Comparison of ENCODE assay signal across 16 cellular contexts in genomic region chr18:24985616-24986015, GRCh38.
"Had no signal": no experiment of that assay in that cellular context is flagged by ENCODE, and none has a peak within 500 bp of the region (broad histone marks: within the 10 kb centered on the region; RNA-seq: fewer than 3 reads in every experiment).

No MANE protein-coding gene starts in this region.

- H3K4me1 Mint-ChIP-seq: activated CD4-positive, alpha-beta memory T cell treated with anti-CD3 and anti-CD28 coated beads, Interleukin-2, amount 10 ng/mL, durations not matched to agents 7 days and 5 days had no signal

- H3K27me3 Mint-ChIP-seq: activated CD4-positive, alpha-beta memory T cell treated with anti-CD3 and anti-CD28 coated beads, Interleukin-2, amount 10 ng/mL, durations not matched to agents 7 days and 5 days had no signal

- H3K27ac Mint-ChIP-seq: activated CD4-positive, alpha-beta memory T cell treated with anti-CD3 and anti-CD28 coated beads, Interleukin-2, amount 10 ng/mL, durations not matched to agents 7 days and 5 days; activated naive CD8-positive, alpha-beta T cell; natural killer cell treated with Interleukin-12 subunit alpha and Interleukin-12 subunit beta and Interleukin-15 and Interleukin-18, amount 100 ng/mL, for 72 hours had no signal

- H3K36me3 ChIP-seq: cardiac muscle cell, stomach, thoracic aorta had no signal

- H3K4me3 Mint-ChIP-seq: activated CD4-positive, alpha-beta memory T cell treated with anti-CD3 and anti-CD28 coated beads, Interleukin-2, amount 10 ng/mL, durations not matched to agents 7 days and 5 days; activated naive CD8-positive, alpha-beta T cell; natural killer cell treated with Interleukin-12 subunit alpha and Interleukin-12 subunit beta and Interleukin-15 and Interleukin-18, amount 100 ng/mL, for 72 hours had no signal

- H3K9me3 Mint-ChIP-seq: natural killer cell treated with Interleukin-12 subunit alpha and Interleukin-12 subunit beta and Interleukin-15 and Interleukin-18, amount 100 ng/mL, for 72 hours had no signal

- H3K36me3 Mint-ChIP-seq: activated naive CD8-positive, alpha-beta T cell; natural killer cell treated with Interleukin-12 subunit alpha and Interleukin-12 subunit beta and Interleukin-15 and Interleukin-18, amount 100 ng/mL, for 72 hours had no signal

- H3K27me3 ChIP-seq: cardiac muscle cell, stomach had no signal

- DNase-seq: activated CD4-positive, alpha-beta memory T cell treated with anti-CD3 and anti-CD28 coated beads, Interleukin-2, amount 10 ng/mL, durations not matched to agents 7 days and 5 days; activated gamma-delta T cell; activated T-cell treated with anti-CD3 and anti-CD28 coated beads, Interleukin-2, amount 50 U/mL, for 48 hours; anterior cingulate cortex; effector CD4-positive, alpha-beta T cell; hypothalamus; kidney glomerular epithelial cell; mucosa of descending colon; stomach; T-helper 1 cell had no signal

- H3K9me3 ChIP-seq: mucosa of descending colon, stomach, thoracic aorta had no signal

- H3K4me3 ChIP-seq: cardiac muscle cell, coronary artery, mucosa of descending colon, stomach, thoracic aorta had no signal

- H3K27ac ChIP-seq: cardiac muscle cell, coronary artery, thoracic aorta, VCaP had no signal

- ATAC-seq: mucosa of descending colon; natural killer cell treated with Interleukin-12 subunit alpha and Interleukin-12 subunit beta and Interleukin-15 and Interleukin-18, amount 100 ng/mL, for 72 hours had no signal
